12 cellular contexts compared by ENCODE assay signal in genomic region chr2:26609839-26610277, GRCh38. TPM values are rescaled to one million over a fixed set of nuclear protein-coding genes. Genes with fewer than 3 reads are reported as not detected.
A peak's percentile ranks its signal among the peaks of the same experiment; 100 is the strongest.
DNase-seq lines count a peak whose midpoint lies in the region; ATAC-seq and TF ChIP-seq lines count a peak whose summit lies in the region.
"Had no signal": no experiment of that assay in that cellular context is flagged by ENCODE, and none has a peak within 500 bp of the region (broad histone marks: within the 10 kb centered on the region; RNA-seq: fewer than 3 reads in every experiment).

No MANE protein-coding gene starts in this region.

- ATAC-seq in natural killer cell (no peak), HG02884 (IDR thresholded peaks at IDR 0.05; ENCODE audit: unreplicated experiment) (no peak), GM21367 (IDR thresholded peaks at IDR 0.05; ENCODE audit: unreplicated experiment) (no peak)
- ATAC-seq in natural killer cell treated with Interleukin-12 subunit alpha and Interleukin-12 subunit beta and Interleukin-15 and Interleukin-18, amount 100 ng/mL, for 72 hours, result no peak
- peak; percentile 68 for ATAC-seq in activated CD8-positive, alpha-beta T cell treated with anti-CD3 and anti-CD28 coated beads for 36 hours

- CTCF ChIA-PET in activated CD8-positive, alpha-beta T cell treated with anti-CD3 and anti-CD28 coated beads for 36 hours (lab: Charles Lee), result interaction anchor here (1.0 to 1.2 kb wide), 2 partner anchors 135 to 136 kb away, joined by 3 read pairs; no protein-coding TSS in a partner anchor

- POLR2A ChIA-PET in activated CD8-positive, alpha-beta T cell treated with anti-CD3 and anti-CD28 coated beads for 36 hours (lab: Charles Lee), result no interaction called here

- intact Hi-C loops in natural killer cell (cut with micrococcal nuclease), result no loop called here
- intact Hi-C loops in activated CD8-positive, alpha-beta T cell treated with anti-CD3 and anti-CD28 coated beads for 36 hours (cut with micrococcal nuclease), result no loop called here

- H3K27me3 Mint-ChIP-seq in natural killer cell (ENCODE audit: low read depth in 2 of 2), result peaks cover 0 to 2% of the 10 kb centered on the region in 2 donors
- peaks cover 0 to 6% of the 10 kb centered on the region in 2 donors for H3K27me3 Mint-ChIP-seq in natural killer cell treated with Interleukin-12 subunit alpha and Interleukin-12 subunit beta and Interleukin-15 and Interleukin-18, amount 100 ng/mL, for 72 hours
- peaks cover 3% of the 10 kb centered on the region for H3K27me3 Mint-ChIP-seq in activated CD8-positive, alpha-beta T cell treated with anti-CD3 and anti-CD28 coated beads for 36 hours
- H3K27me3 Mint-ChIP-seq in mesothelial cell of epicardium (ENCODE audit: low read depth), result no peaks in the 10 kb centered on the region

- TF ChIP-seq CTCF in natural killer cell (IDR thresholded peaks at IDR 0.05), result no peak
- no peak for TF ChIP-seq CTCF in activated CD8-positive, alpha-beta T cell treated with anti-CD3 and anti-CD28 coated beads for 36 hours (IDR thresholded peaks at IDR 0.05)
- TF ChIP-seq CTCF in mesothelial cell of epicardium (IDR thresholded peaks at IDR 0.05; ENCODE audit: unreplicated experiment), result no peak

- H3K4me3 Mint-ChIP-seq in natural killer cell (peak overlapping the region; percentile 38), mesothelial cell of epicardium (no peak overlapping the region)
- no peak overlapping the region for H3K4me3 Mint-ChIP-seq in natural killer cell treated with Interleukin-12 subunit alpha and Interleukin-12 subunit beta and Interleukin-15 and Interleukin-18, amount 100 ng/mL, for 72 hours
- no peak overlapping the region for H3K4me3 Mint-ChIP-seq in activated CD8-positive, alpha-beta T cell treated with anti-CD3 and anti-CD28 coated beads for 36 hours
- H3K4me3 Mint-ChIP-seq: activated CD4-positive, alpha-beta memory T cell treated with anti-CD3 and anti-CD28 coated beads, Interleukin-2, amount 10 ng/mL, durations not matched to agents 7 days and 5 days had no signal

- H3K4me1 Mint-ChIP-seq in natural killer cell, result peaks cover 26 to 37% of the 10 kb centered on the region in 2 donors
- peaks cover 17 to 27% of the 10 kb centered on the region in 2 donors for H3K4me1 Mint-ChIP-seq in natural killer cell treated with Interleukin-12 subunit alpha and Interleukin-12 subunit beta and Interleukin-15 and Interleukin-18, amount 100 ng/mL, for 72 hours (ENCODE audit: low read depth in 2 of 2)
- peaks cover 19% of the 10 kb centered on the region for H3K4me1 Mint-ChIP-seq in activated CD8-positive, alpha-beta T cell treated with anti-CD3 and anti-CD28 coated beads for 36 hours (ENCODE audit: low read depth)
- H3K4me1 Mint-ChIP-seq in mesothelial cell of epicardium, result peaks cover 74% of the 10 kb centered on the region

- DNase-seq in natural killer cell, result peak; percentile 11
- DNase-seq in natural killer cell treated with Interleukin-12 subunit alpha and Interleukin-12 subunit beta and Interleukin-15 and Interleukin-18, amount 100 ng/mL, for 72 hours (ENCODE audit: low spot score), result no peak
- DNase-seq in activated CD8-positive, alpha-beta T cell treated with anti-CD3 and anti-CD28 coated beads for 36 hours, result peak; percentile 28
- DNase-seq in mesothelial cell of epicardium (ENCODE audit: low spot score in 2 of 2, unreplicated experiment in 2 of 2), result peak in 1 of 2 experiments; percentile 26
- DNase-seq in ureter (ENCODE audit: low spot score), result peak; percentile 34
- no peak for DNase-seq in NCI-H2081 (lab: John Stamatoyannopoulos, UW)
- DNase-seq: activated CD4-positive, alpha-beta memory T cell treated with anti-CD3 and anti-CD28 coated beads, Interleukin-2, amount 10 ng/mL, durations not matched to agents 7 days and 5 days; NCI-H82 had no signal

- H3K9me3 Mint-ChIP-seq in natural killer cell (no peaks in the 10 kb centered on the region), mesothelial cell of epicardium (no peaks in the 10 kb centered on the region)
- no peaks in the 10 kb centered on the region for H3K9me3 Mint-ChIP-seq in natural killer cell treated with Interleukin-12 subunit alpha and Interleukin-12 subunit beta and Interleukin-15 and Interleukin-18, amount 100 ng/mL, for 72 hours
- H3K9me3 Mint-ChIP-seq in activated CD8-positive, alpha-beta T cell treated with anti-CD3 and anti-CD28 coated beads for 36 hours, result no peaks in the 10 kb centered on the region
- H3K9me3 Mint-ChIP-seq: activated CD4-positive, alpha-beta memory T cell treated with anti-CD3 and anti-CD28 coated beads, Interleukin-2, amount 10 ng/mL, durations not matched to agents 7 days and 5 days had no signal

- H3K36me3 Mint-ChIP-seq in natural killer cell, result no peaks in the 10 kb centered on the region
- no peaks in the 10 kb centered on the region for H3K36me3 Mint-ChIP-seq in natural killer cell treated with Interleukin-12 subunit alpha and Interleukin-12 subunit beta and Interleukin-15 and Interleukin-18, amount 100 ng/mL, for 72 hours
- no peaks in the 10 kb centered on the region for H3K36me3 Mint-ChIP-seq in activated CD8-positive, alpha-beta T cell treated with anti-CD3 and anti-CD28 coated beads for 36 hours (ENCODE audit: low read depth)
- no peaks in the 10 kb centered on the region for H3K36me3 Mint-ChIP-seq in mesothelial cell of epicardium

- H3K27ac Mint-ChIP-seq in natural killer cell, result no peak overlapping the region
- H3K27ac Mint-ChIP-seq in natural killer cell treated with Interleukin-12 subunit alpha and Interleukin-12 subunit beta and Interleukin-15 and Interleukin-18, amount 100 ng/mL, for 72 hours, result no peak overlapping the region
- no peak overlapping the region for H3K27ac Mint-ChIP-seq in activated CD8-positive, alpha-beta T cell treated with anti-CD3 and anti-CD28 coated beads for 36 hours
- H3K27ac Mint-ChIP-seq in mesothelial cell of epicardium, result peak overlapping the region; percentile 51
- H3K27ac Mint-ChIP-seq: activated CD4-positive, alpha-beta memory T cell treated with anti-CD3 and anti-CD28 coated beads, Interleukin-2, amount 10 ng/mL, durations not matched to agents 7 days and 5 days had no signal

RNA-seq across cellular contexts. Expression of gene CIB4, which starts 31.3 kb away (rescaled TPM):
- total RNA-seq in natural killer cell, result not detected
- not detected for total RNA-seq in natural killer cell treated with Interleukin-12 subunit alpha and Interleukin-12 subunit beta and Interleukin-15 and Interleukin-18, amount 100 ng/mL, for 72 hours
- total RNA-seq in activated CD8-positive, alpha-beta T cell treated with anti-CD3 and anti-CD28 coated beads for 36 hours, result not detected
- total RNA-seq in mesothelial cell of epicardium, result not detected in 3 replicates
- total RNA-seq in ureter, result not detected
- total RNA-seq: activated CD4-positive, alpha-beta memory T cell treated with anti-CD3 and anti-CD28 coated beads, Interleukin-2, amount 10 ng/mL, durations not matched to agents 7 days and 5 days; M059J; myocyte had no signal

Comparison
In these comparisons a context has a peak if more than half of its experiments do, and no peak if none do; other contexts are left out.
1. DNase-seq: peak in natural killer cell (single experiment), activated CD8-positive, alpha-beta T cell treated with anti-CD3 and anti-CD28 coated beads for 36 hours (single experiment) and ureter (single experiment); none in natural killer cell treated with Interleukin-12 subunit alpha and Interleukin-12 subunit beta and Interleukin-15 and Interleukin-18, amount 100 ng/mL, for 72 hours (single experiment) and NCI-H2081 (0 of 2).